ENCODE assay signal across 19 cellular contexts in genomic region chr18:2406544-2406943, GRCh38.
DNase-seq lines count a peak whose midpoint lies in the region; TF ChIP-seq lines count a peak whose summit lies in the region.
"Had no signal": no experiment of that assay in that cellular context is flagged by ENCODE, and none has a peak within 500 bp of the region (broad histone marks: within the 10 kb centered on the region; RNA-seq: fewer than 3 reads in every experiment).

No MANE protein-coding gene starts in this region.

- no peaks in the 10 kb centered on the region for H3K36me3 ChIP-seq in esophagus muscularis mucosa

- no peaks in the 10 kb centered on the region for H3K36me3 Mint-ChIP-seq in nephron progenitor cell (ENCODE audit: low read depth)

- no peak for TF ChIP-seq EP300 in esophagus muscularis mucosa (IDR thresholded peaks at IDR 0.05)

- intact Hi-C loops in esophagus muscularis mucosa (cut with DNase I) = no loop called here

- H3K4me3 ChIP-seq in esophagus muscularis mucosa = no peak overlapping the region
- H3K4me3 ChIP-seq: coronary artery, skin epidermis had no signal

- H3K9me3 ChIP-seq in esophagus muscularis mucosa = no peaks in the 10 kb centered on the region

- H3K4me1 Mint-ChIP-seq in nephron progenitor cell = peaks cover 35% of the 10 kb centered on the region

- TF ChIP-seq CTCF in nephron progenitor cell (IDR thresholded peaks at IDR 0.05) (no peak), esophagus muscularis mucosa (IDR thresholded peaks at IDR 0.05) (no peak)

- H3K27me3 Mint-ChIP-seq in nephron progenitor cell (ENCODE audit: low read depth, poor library complexity) = no peaks in the 10 kb centered on the region

- no peak for TF ChIP-seq POLR2A in esophagus muscularis mucosa (IDR thresholded peaks at IDR 0.05; ENCODE audit: low read depth)

- DNase-seq in ELR (ENCODE audit: low read depth) (peak; percentile 30), NCI-H226 (peak; percentile 25), dedifferentiated amniotic fluid mesenchymal stem cell (ENCODE audit: extremely low spot score) (peak; percentile 72), nephron progenitor cell (no peak), RPMI8226 (no peak), NAMALWA (ENCODE audit: low spot score) (no peak), esophagus muscularis mucosa (ENCODE audit: extremely low spot score) (no peak)
- DNase-seq: activated CD4-positive, alpha-beta T cell treated with anti-CD3 and anti-CD28 coated beads for 1 hour; activated effector memory CD4-positive, alpha-beta T cell treated with anti-CD3 and anti-CD28 coated beads, Interleukin-2, amount 50 U/mL, for 16 hours; anterior cingulate cortex; DMS79 treated with DMSO at 0.1 percent for 48 hours; erythroblast; NCI-H1694; NK-92 treated with Interleukin-12 subunit alpha and Interleukin-12 subunit beta, amount 100 ng/mL, for 24 hours; SIG-M5 had no signal

- H3K27ac ChIP-seq in esophagus muscularis mucosa (replicated peaks in 1 of 4) = no peak overlapping the region
- H3K27ac ChIP-seq: C4-2B, coronary artery, skin epidermis had no signal

- no peak overlapping the region for H3K4me3 Mint-ChIP-seq in nephron progenitor cell
- H3K4me3 Mint-ChIP-seq: T-helper 2 cell treated with Interferon-gamma antibody and Interleukin-4, amounts not matched to agents 5 μg/mL and 100 μg/mL, for 36 hours had no signal

- H3K27ac Mint-ChIP-seq in nephron progenitor cell = peak overlapping the region; percentile 29
- H3K27ac Mint-ChIP-seq: T-helper 2 cell treated with Interferon-gamma antibody and Interleukin-4, amounts not matched to agents 5 μg/mL and 100 μg/mL, for 36 hours had no signal

- peaks cover 9% of the 10 kb centered on the region for H3K9me3 Mint-ChIP-seq in nephron progenitor cell
- H3K9me3 Mint-ChIP-seq: T-helper 2 cell treated with Interferon-gamma antibody and Interleukin-4, amounts not matched to agents 5 μg/mL and 100 μg/mL, for 36 hours had no signal

- H3K27me3 ChIP-seq in esophagus muscularis mucosa = no peaks in the 10 kb centered on the region

- WGBS in esophagus muscularis mucosa = 47% methylated on average over 2 of the region's 2 CpGs

- H3K4me1 ChIP-seq in esophagus muscularis mucosa = no peaks in the 10 kb centered on the region

Comparison
In these comparisons a context has a peak if more than half of its experiments do, and no peak if none do; other contexts are left out.
1. DNase-seq: peak in ELR (single experiment), NCI-H226 (single experiment) and dedifferentiated amniotic fluid mesenchymal stem cell (single experiment); none in nephron progenitor cell (single experiment), RPMI8226 (single experiment), NAMALWA (single experiment) and esophagus muscularis mucosa (single experiment).